21 cellular contexts compared by ENCODE assay signal in genomic region chr16:78224342-78224741, GRCh38.
"Had no signal": no experiment of that assay in that cellular context is flagged by ENCODE, and none has a peak within 500 bp of the region (broad histone marks: within the 10 kb centered on the region; RNA-seq: fewer than 3 reads in every experiment).

No MANE protein-coding gene starts in this region.

- H3K4me1 Mint-ChIP-seq: naive thymus-derived CD8-positive, alpha-beta T cell had no signal

- H3K27ac ChIP-seq: coronary artery, dorsolateral prefrontal cortex, epithelial cell of prostate, foreskin keratinocyte, heart right ventricle, left lung, lower lobe of right lung had no signal

- H3K4me3 Mint-ChIP-seq: mesothelial cell of epicardium; naive B cell; naive thymus-derived CD8-positive, alpha-beta T cell had no signal

- H3K27ac Mint-ChIP-seq: mesothelial cell of epicardium; naive B cell; naive thymus-derived CD8-positive, alpha-beta T cell had no signal

- H3K36me3 Mint-ChIP-seq: mesothelial cell of epicardium, naive B cell had no signal

- DNase-seq: dermis blood vessel endothelial cell; dorsolateral prefrontal cortex; effector CD4-positive, alpha-beta T cell; effector memory CD4-positive, alpha-beta T cell; erythroblast; foreskin keratinocyte; glutamatergic neuron; heart right ventricle; hippocampal formation; left cardiac atrium; left lung; left ventricle myocardium superior; lower lobe of right lung; mesenchymal stem cell; mucosa of descending colon; naive B cell; naive thymus-derived CD8-positive, alpha-beta T cell had no signal

- H3K36me3 ChIP-seq: heart right ventricle, left lung, lower lobe of right lung had no signal

- H3K27me3 ChIP-seq: dorsolateral prefrontal cortex, foreskin keratinocyte, heart right ventricle, left lung had no signal

- H3K9me3 ChIP-seq: heart right ventricle, left lung, lower lobe of right lung, mucosa of descending colon had no signal

- H3K4me3 ChIP-seq: coronary artery, dorsolateral prefrontal cortex, heart right ventricle, left lung, lower lobe of right lung, mucosa of descending colon had no signal

- H3K27me3 Mint-ChIP-seq: naive B cell; naive thymus-derived CD8-positive, alpha-beta T cell had no signal

- H3K9me3 Mint-ChIP-seq: naive B cell; naive thymus-derived CD8-positive, alpha-beta T cell had no signal

- H3K4me1 ChIP-seq: foreskin keratinocyte, left lung, lower lobe of right lung had no signal

- ATAC-seq: esophagus mucosa; foreskin keratinocyte; heart right ventricle; left cardiac atrium; left lung; left ventricle myocardium superior; lower lobe of right lung; mucosa of descending colon; naive thymus-derived CD8-positive, alpha-beta T cell had no signal
